9 cellular contexts compared by ENCODE assay signal in genomic region chr9:36165766-36166149, GRCh38. TPM values are rescaled to one million over a fixed set of nuclear protein-coding genes. Genes with fewer than 3 reads are reported as not detected.
DNase-seq lines count a peak whose midpoint lies in the region; ATAC-seq and TF ChIP-seq lines count a peak whose summit lies in the region.
"Had no signal": no experiment of that assay in that cellular context is flagged by ENCODE, and none has a peak within 500 bp of the region (broad histone marks: within the 10 kb centered on the region; RNA-seq: fewer than 3 reads in every experiment).

No MANE protein-coding gene starts in this region.

- H3K9me3 Mint-ChIP-seq in activated T-cell treated with anti-CD3 and anti-CD28 coated beads, Interleukin-2, amount 50 U/mL, for 4 hours = no peaks in the 10 kb centered on the region
- H3K9me3 Mint-ChIP-seq in central memory CD8-positive, alpha-beta T cell = no peaks in the 10 kb centered on the region

- DNase-seq in activated T-cell treated with anti-CD3 and anti-CD28 coated beads, Interleukin-2, amount 50 U/mL, for 4 hours = no peak
- no peak for DNase-seq in activated T-cell treated with anti-CD3 and anti-CD28 coated beads, Interleukin-2, amount 50 U/mL, for 1 hour
- DNase-seq in central memory CD8-positive, alpha-beta T cell (ENCODE audit: low spot score in 2 of 2) = no peak
- no peak for DNase-seq in lung (ENCODE audit: low spot score)
- DNase-seq in transverse colon = no peak
- no peak for DNase-seq in RKO (ENCODE audit: low spot score)
- DNase-seq in ureter (ENCODE audit: low spot score) = no peak

- in situ Hi-C loops in transverse colon (cut with MboI; ENCODE audit: low pct_ligation_motif_present in 1 of 4, low pct_unique_long_range_greater_than_20kb in 1 of 4, low sequenced_read_pairs in 3 of 4) = loop anchor here (5.0 to 25.0 kb wide), 3 partner anchors 61 to 128 kb away; partner anchors contain the start of gene RECK (in 1 of the 4)

- no peak for TF ChIP-seq POLR2A in transverse colon (IDR thresholded peaks at IDR 0.05)

- H3K9me3 ChIP-seq in lung (ENCODE audit: control insufficient read depth in 2 of 2, insufficient read depth in 1 of 2, low read length in 1 of 2) = no peaks in the 10 kb centered on the region
- H3K9me3 ChIP-seq in transverse colon = no peaks in the 10 kb centered on the region
- H3K9me3 ChIP-seq: BLaER1 had no signal

- H3K4me1 Mint-ChIP-seq in activated T-cell treated with anti-CD3 and anti-CD28 coated beads, Interleukin-2, amount 50 U/mL, for 4 hours (ENCODE audit: low read depth) = peaks cover 7% of the 10 kb centered on the region
- H3K4me1 Mint-ChIP-seq in central memory CD8-positive, alpha-beta T cell = peaks cover 19% of the 10 kb centered on the region

- TF ChIP-seq CTCF in lung (IDR thresholded peaks at IDR 0.05; ENCODE audit: control extremely low read depth, extremely low read depth) (no peak), transverse colon (IDR thresholded peaks at IDR 0.05) (no peak)

- H3K4me1 ChIP-seq in lung (ENCODE audit: control insufficient read depth in 2 of 2, insufficient read depth in 2 of 2, low read length in 2 of 2) (peaks cover 0 to 2% of the 10 kb centered on the region in 2 donors), transverse colon (peaks cover 9 to 30% (median 22%) of the 10 kb centered on the region in 4 donors)

- 63 to 69% methylated on average over 12 of the region's 12 CpGs for WGBS in lung, 2 donors
- 35 to 57% methylated on average over 7 to 12 of the region's 12 CpGs for WGBS in transverse colon (ENCODE audit: low coverage in 1 of 2), 2 donors

- H3K36me3 ChIP-seq in lung (ENCODE audit: control insufficient read depth in 2 of 2, insufficient read depth in 2 of 2, low read length in 2 of 2) (no peaks in the 10 kb centered on the region), transverse colon (no peaks in the 10 kb centered on the region)

- no peak overlapping the region for H3K27ac Mint-ChIP-seq in central memory CD8-positive, alpha-beta T cell (ENCODE audit: low read depth)

- H3K27me3 ChIP-seq in lung (ENCODE audit: control insufficient read depth, insufficient read depth) = no peaks in the 10 kb centered on the region
- H3K27me3 ChIP-seq in transverse colon = no peaks in the 10 kb centered on the region
- H3K27me3 ChIP-seq: BLaER1 had no signal

- peak overlapping the region; percentile 54 for H3K4me3 Mint-ChIP-seq in activated T-cell treated with anti-CD3 and anti-CD28 coated beads, Interleukin-2, amount 50 U/mL, for 4 hours
- H3K4me3 Mint-ChIP-seq in central memory CD8-positive, alpha-beta T cell = peak overlapping the region; percentile 73

- H3K4me3 ChIP-seq in lung = no peak overlapping the region
- peak overlapping the region in 3 of 4 donors; percentile 38 to 57 (median 44) for H3K4me3 ChIP-seq in transverse colon

- intact Hi-C loops in transverse colon (cut with DNase I; ENCODE audit: low total_unique reads) = loop anchor here (2.0 kb wide), 1 partner anchor 63 kb away; no protein-coding TSS in a partner anchor

- H3K27me3 Mint-ChIP-seq in activated T-cell treated with anti-CD3 and anti-CD28 coated beads, Interleukin-2, amount 50 U/mL, for 4 hours (ENCODE audit: low read depth) = no peaks in the 10 kb centered on the region
- H3K27me3 Mint-ChIP-seq in central memory CD8-positive, alpha-beta T cell = no peaks in the 10 kb centered on the region

- no peak for ATAC-seq in activated T-cell treated with anti-CD3 and anti-CD28 coated beads, Interleukin-2, amount 50 U/mL, for 4 hours
- no peak for ATAC-seq in central memory CD8-positive, alpha-beta T cell (replicated peaks; ENCODE audit: extremely low read depth, poor library complexity, severe bottlenecking)
- ATAC-seq in lung (ENCODE audit: insufficient read depth, low FRiP score) (peak; percentile 25), HG03025 (IDR thresholded peaks at IDR 0.05; ENCODE audit: low FRiP score, unreplicated experiment) (no peak)

- TF ChIP-seq EP300 in transverse colon (IDR thresholded peaks at IDR 0.05; ENCODE audit: low read depth) = no peak

- H3K27ac ChIP-seq in lung (ENCODE audit: low read depth in 1 of 2, low read length in 1 of 2) = peak overlapping the region in 1 of 2 donors; percentile 20
- H3K27ac ChIP-seq in transverse colon = peak overlapping the region; percentile 79 to 84 (median 81)
- H3K27ac ChIP-seq: BLaER1 had no signal

- no peaks in the 10 kb centered on the region for H3K36me3 Mint-ChIP-seq in activated T-cell treated with anti-CD3 and anti-CD28 coated beads, Interleukin-2, amount 50 U/mL, for 4 hours (ENCODE audit: insufficient read depth)
- H3K36me3 Mint-ChIP-seq in central memory CD8-positive, alpha-beta T cell (ENCODE audit: insufficient read depth) = peaks cover 7% of the 10 kb centered on the region

RNA-seq across cellular contexts. Expression of gene CCIN, which starts 3.4 kb away (rescaled TPM):
- total RNA-seq in activated T-cell treated with anti-CD3 and anti-CD28 coated beads, Interleukin-2, amount 50 U/mL, for 4 hours = not detected
- total RNA-seq in lung = under 1 TPM in 1 of 2 donors, not detected in 1; 0.89 TPM
- polyA plus RNA-seq in lung = under 1 TPM; 0.12 to 0.15 TPM
- total RNA-seq in transverse colon = not detected
- total RNA-seq in ureter = not detected

RNA-seq across cellular contexts. Expression of gene CLTA, which starts 25.0 kb away (rescaled TPM):
- 100 to 1,000 TPM; 182 to 195 (median 183) TPM for total RNA-seq in activated T-cell treated with anti-CD3 and anti-CD28 coated beads, Interleukin-2, amount 50 U/mL, for 4 hours
- total RNA-seq in lung = 100 to 1,000 TPM; 143 to 195 TPM
- polyA plus RNA-seq in lung = 100 to 1,000 TPM; 145 to 269 TPM
- 100 to 1,000 TPM; 163 to 308 (median 217) TPM for total RNA-seq in transverse colon
- total RNA-seq in ureter = 170 TPM

RNA-seq across cellular contexts. Expression of gene GLIPR2, which starts 29.2 kb away (rescaled TPM):
- total RNA-seq in activated T-cell treated with anti-CD3 and anti-CD28 coated beads, Interleukin-2, amount 50 U/mL, for 4 hours = 1 to 10 TPM; 5.3 to 7.6 (median 6.1) TPM
- total RNA-seq in lung (100 to 1,000 TPM in 1 of 2 donors, 10 to 100 TPM in 1; 17.4 to 112 TPM), transverse colon (10 to 100 TPM in 3 of 4 donors, 1 to 10 TPM in 1; 9.7 to 40.4 (median 26.7) TPM), ureter (16.3 TPM)
- 10 to 100 TPM; 61.6 to 90.0 TPM for polyA plus RNA-seq in lung
